ENCODE assay signal across 26 cellular contexts in the genomic region with DNA sequence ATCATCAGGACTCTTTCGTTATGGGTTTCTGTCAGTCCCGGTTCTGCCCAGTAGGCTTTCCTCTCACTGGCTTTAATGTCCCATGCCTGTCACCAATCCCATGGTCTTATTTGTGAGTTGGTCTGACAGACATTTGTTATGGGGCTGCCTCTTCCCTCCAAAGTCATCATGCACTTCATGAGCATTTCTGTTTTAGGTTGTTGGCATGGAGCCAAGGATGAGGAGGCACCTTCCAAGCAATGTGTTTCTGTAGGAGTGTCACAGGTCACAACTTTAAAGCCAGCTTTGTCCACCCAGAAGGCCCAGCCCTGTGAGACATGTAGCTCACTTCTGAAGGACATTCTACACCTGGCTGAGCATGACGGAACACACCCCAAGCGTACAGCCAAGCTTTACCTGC.
"Had no signal": no experiment of that assay in that cellular context is flagged by ENCODE, and none has a peak within 500 bp of the region (broad histone marks: within the 10 kb centered on the region; RNA-seq: fewer than 3 reads in every experiment).

No MANE protein-coding gene starts in this region.

- DNase-seq: dorsolateral prefrontal cortex; effector CD4-positive, alpha-beta T cell; foreskin fibroblast; gastrocnemius medialis; heart left ventricle; immature natural killer cell; islet precursor cell; kidney glomerular epithelial cell; left colon; left ventricle myocardium inferior; lower lobe of right lung; mucosa of descending colon; naive thymus-derived CD8-positive, alpha-beta T cell; nephron progenitor cell; nucleus accumbens; right cardiac atrium; spleen; stimulated activated CD4-positive, alpha-beta T cell treated with anti-CD3 and anti-CD28 coated beads, Interleukin-4, amount 100 ng/mL, for 4 hours; stimulated activated naive CD8-positive, alpha-beta T cell treated with anti-CD3 and anti-CD28 coated beads, Interleukin-15, Interleukin-2, amounts not matched to agents 100 U/mL and 50 U/mL, for 24 hours; upper lobe of right lung; uterus had no signal

- H3K36me3 ChIP-seq: uterus had no signal

- H3K27ac ChIP-seq: dorsolateral prefrontal cortex, gastrocnemius medialis, heart left ventricle, hepatocyte, left ventricle myocardium inferior, lower lobe of right lung, prostate gland, skin epidermis, spleen, thoracic aorta, tibial nerve, upper lobe of right lung, uterus had no signal

- H3K9me3 ChIP-seq: prostate gland had no signal

- H3K4me3 ChIP-seq: dorsolateral prefrontal cortex, gastrocnemius medialis, heart left ventricle, hepatocyte, left ventricle myocardium inferior, lower lobe of right lung, mucosa of descending colon, prostate gland, skin epidermis, thoracic aorta, tibial nerve, upper lobe of right lung, uterus had no signal

- H3K4me1 ChIP-seq: gastrocnemius medialis, heart left ventricle, lower lobe of right lung, prostate gland, spleen, tibial nerve, upper lobe of right lung, uterus had no signal

- H3K27me3 ChIP-seq: dorsolateral prefrontal cortex, gastrocnemius medialis, heart left ventricle, hepatocyte, spleen, tibial nerve, upper lobe of right lung, uterus had no signal
